In genomic region chr18:41517142-41517541, GRCh38 we compare ENCODE assay signal across 28 cellular contexts.
"Had no signal": no experiment of that assay in that cellular context is flagged by ENCODE, and none has a peak within 500 bp of the region (broad histone marks: within the 10 kb centered on the region; RNA-seq: fewer than 3 reads in every experiment).

No MANE protein-coding gene starts in this region.

- H3K4me2 ChIP-seq: neural progenitor cell, smooth muscle cell had no signal

- H3K9me3 ChIP-seq: ovary, psoas muscle, spleen, suprapubic skin, testis, tibial artery, transverse colon, upper lobe of right lung, uterus had no signal

- H3K27ac ChIP-seq: neural progenitor cell, ovary, parathyroid adenoma, psoas muscle, skin epidermis, spleen, suprapubic skin, testis, transverse colon, upper lobe of right lung, uterus had no signal

- H3K79me2 ChIP-seq: parathyroid adenoma had no signal

- ATAC-seq: natural killer cell; psoas muscle; right cardiac atrium; sciatic nerve; stimulated activated memory B cell treated with anti-CD40 and anti-IgM and Interleukin-4, amounts not matched to agents 10 μg/mL and 1 μg/mL and 100 μg/mL, for 72 hours; stimulated activated naive CD8-positive, alpha-beta T cell treated with anti-CD3 and anti-CD28 coated beads, Interleukin-15, amount 100 ng/mL, for 72 hours; stimulated activated naive CD8-positive, alpha-beta T cell treated with anti-CD3 and anti-CD28 coated beads, Interleukin-15, Interleukin-2, amounts not matched to agents 100 U/mL and 50 U/mL, for 24 hours; upper lobe of right lung had no signal

- DNase-seq: natural killer cell; occipital lobe; ovary; posterior cingulate gyrus; psoas muscle; right cardiac atrium; spleen; stimulated activated CD4-positive, alpha-beta T cell treated with anti-CD3 and anti-CD28 coated beads, Interleukin-12 subunit alpha, Interleukin-12 subunit beta, amount 100 ng/mL, for 4 hours; stimulated activated CD4-positive, alpha-beta T cell treated with anti-CD3 and anti-CD28 coated beads, Interleukin-1b, Interleukin-23, amount 100 ng/mL, for 48 hours; stimulated activated CD4-positive, alpha-beta T cell treated with anti-CD3 and anti-CD28 coated beads, Interleukin-4, amount 100 ng/mL, for 1 hour; stimulated activated CD4-positive, alpha-beta T cell treated with anti-CD3 and anti-CD28 coated beads, Interleukin-4, amount 100 ng/mL, for 4 hours; stimulated activated CD8-positive, alpha-beta memory T cell treated with anti-CD3 and anti-CD28 coated beads, Interleukin-4, amount 100 ng/mL, for 48 hours; stimulated activated naive CD4-positive, alpha-beta T cell; stimulated activated naive CD8-positive, alpha-beta T cell treated with anti-CD3 and anti-CD28 coated beads, Interleukin-15, amount 100 ng/mL, for 72 hours; stimulated activated naive CD8-positive, alpha-beta T cell treated with anti-CD3 and anti-CD28 coated beads, Interleukin-15, Interleukin-2, amounts not matched to agents 100 U/mL and 50 U/mL, for 24 hours; substantia nigra; testis; tibial artery; transverse colon; upper lobe of right lung; uterus had no signal

- H2AFZ ChIP-seq: neural progenitor cell, parathyroid adenoma had no signal

- H3K9ac ChIP-seq: neural progenitor cell, parathyroid adenoma had no signal

- H3K36me3 ChIP-seq: neural progenitor cell, ovary, spleen, suprapubic skin, tibial artery, transverse colon, upper lobe of right lung, uterus had no signal

- H3K4me3 ChIP-seq: neural progenitor cell, ovary, psoas muscle, skin epidermis, smooth muscle cell, spleen, suprapubic skin, testis, tibial artery, transverse colon, upper lobe of right lung, uterus had no signal

- H3K4me1 ChIP-seq: neural progenitor cell, parathyroid adenoma, psoas muscle, spleen, suprapubic skin, testis, transverse colon, upper lobe of right lung, uterus had no signal

- H3K27me3 ChIP-seq: neural progenitor cell, ovary, spleen, suprapubic skin, testis, tibial artery, transverse colon, upper lobe of right lung, uterus had no signal
